In the genomic region with DNA sequence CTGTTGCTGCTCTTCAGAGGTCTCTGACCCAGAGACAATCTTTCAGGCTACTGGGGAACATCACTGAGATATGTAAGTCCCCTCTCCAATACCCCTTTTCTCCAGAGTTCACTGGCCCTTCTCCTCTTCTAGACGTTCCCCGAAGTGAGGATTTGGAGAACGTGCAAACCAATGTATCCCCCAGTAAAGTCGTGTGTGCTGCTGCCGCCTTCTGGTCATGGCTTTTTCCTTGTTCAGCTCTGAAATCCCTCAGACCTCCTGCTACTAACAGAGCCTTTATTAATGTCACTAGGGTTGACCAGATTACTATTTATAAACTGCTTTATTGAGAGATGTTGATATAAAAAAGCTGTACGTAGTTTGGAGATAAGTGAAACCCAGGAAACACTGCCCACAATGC, we compare ENCODE assay signal across 15 cellular contexts.
DNase-seq lines count a peak whose midpoint lies in the region; ATAC-seq and TF ChIP-seq lines count a peak whose summit lies in the region.
"Had no signal": no experiment of that assay in that cellular context is flagged by ENCODE, and none has a peak within 500 bp of the region (broad histone marks: within the 10 kb centered on the region; RNA-seq: fewer than 3 reads in every experiment).

No MANE protein-coding gene starts in this region.

- no peak overlapping the region for H3K27ac Mint-ChIP-seq in neural progenitor cell
- H3K27ac Mint-ChIP-seq: activated T-cell treated with anti-CD3 and anti-CD28 coated beads, Interleukin-2, amount 50 U/mL, for 72 hours; CD4-positive, CD25-positive, alpha-beta regulatory T cell; effector memory CD8-positive, alpha-beta T cell had no signal

- TF ChIP-seq CTCF in OCI-LY1 (IDR thresholded peaks at IDR 0.05; ENCODE audit: low read length) = peak; percentile 55
- peak; percentile 36 for TF ChIP-seq CTCF in epithelial cell of proximal tubule (conservative IDR thresholded peaks at IDR 0.05; ENCODE audit: low read depth, low read length)
- peak; percentile 62 for TF ChIP-seq CTCF in neural progenitor cell (IDR thresholded peaks at IDR 0.05)

- no peaks in the 10 kb centered on the region for H3K9me2 ChIP-seq in OCI-LY1 (ENCODE audit: low read depth, low read length)

- no peaks in the 10 kb centered on the region for H3K9me3 Mint-ChIP-seq in neural progenitor cell

- H3K27ac ChIP-seq in OCI-LY1 (ENCODE audit: low read depth, low read length, poor library complexity, severe bottlenecking) (no peak overlapping the region), neural progenitor cell (no peak overlapping the region)
- H3K27ac ChIP-seq: heart right ventricle had no signal

- H3K79me2 ChIP-seq in OCI-LY1 (ENCODE audit: insufficient read depth, low read length) = no peaks in the 10 kb centered on the region
- no peaks in the 10 kb centered on the region for H3K79me2 ChIP-seq in neural progenitor cell (ENCODE audit: low read depth)

- no peak overlapping the region for H3K4me3 Mint-ChIP-seq in neural progenitor cell
- H3K4me3 Mint-ChIP-seq: activated T-cell treated with anti-CD3 and anti-CD28 coated beads, Interleukin-2, amount 50 U/mL, for 72 hours; CD4-positive, CD25-positive, alpha-beta regulatory T cell; effector memory CD8-positive, alpha-beta T cell had no signal

- no peaks in the 10 kb centered on the region for H4K20me1 ChIP-seq in OCI-LY1 (ENCODE audit: insufficient read depth, low read length)
- H4K20me1 ChIP-seq in neural progenitor cell (ENCODE audit: low read depth) = no peaks in the 10 kb centered on the region

- H3K27me3 Mint-ChIP-seq in neural progenitor cell (ENCODE audit: insufficient read depth, low read depth) = no peaks in the 10 kb centered on the region
- H3K27me3 Mint-ChIP-seq: CD4-positive, CD25-positive, alpha-beta regulatory T cell; effector memory CD8-positive, alpha-beta T cell had no signal

- H3K36me3 Mint-ChIP-seq in neural progenitor cell = no peaks in the 10 kb centered on the region
- H3K36me3 Mint-ChIP-seq: CD4-positive, CD25-positive, alpha-beta regulatory T cell had no signal

- H3K36me3 ChIP-seq in OCI-LY1 (ENCODE audit: insufficient read depth, low read length) (no peaks in the 10 kb centered on the region), neural progenitor cell (no peaks in the 10 kb centered on the region)
- H3K36me3 ChIP-seq: heart right ventricle had no signal

- H2AFZ ChIP-seq in OCI-LY1 (ENCODE audit: low read length) (no peak overlapping the region), neural progenitor cell (replicated peaks) (peak overlapping the region; percentile 55)

- H3K4me2 ChIP-seq in OCI-LY1 (ENCODE audit: low read length) (no peak overlapping the region), neural progenitor cell (no peak overlapping the region)

- H3K27me3 ChIP-seq in OCI-LY1 (ENCODE audit: insufficient read depth, low read length) (no peaks in the 10 kb centered on the region), neural progenitor cell (no peaks in the 10 kb centered on the region)
- H3K27me3 ChIP-seq: heart right ventricle had no signal

- H3K4me1 Mint-ChIP-seq in neural progenitor cell = no peaks in the 10 kb centered on the region
- H3K4me1 Mint-ChIP-seq: CD4-positive, CD25-positive, alpha-beta regulatory T cell had no signal

- no peaks in the 10 kb centered on the region for H3K9me3 ChIP-seq in OCI-LY1 (ENCODE audit: low read length)
- H3K9me3 ChIP-seq in neural progenitor cell (ENCODE audit: low read depth) = no peaks in the 10 kb centered on the region

- no peaks in the 10 kb centered on the region for H3K4me1 ChIP-seq in OCI-LY1 (ENCODE audit: insufficient read depth, low read length, severe bottlenecking)
- H3K4me1 ChIP-seq in neural progenitor cell = no peaks in the 10 kb centered on the region
- H3K4me1 ChIP-seq: heart right ventricle had no signal

- DNase-seq in H4 (ENCODE audit: low spot score) (peak; percentile 48), epithelial cell of proximal tubule (ENCODE audit: low read depth) (no peak), neural progenitor cell (ENCODE audit: low spot score) (peak; percentile 63), NCI-H2196 (lab: John Stamatoyannopoulos, UW; ENCODE audit: unreplicated experiment) (no peak), foreskin melanocyte (no peak)
- DNase-seq: activated CD4-positive, alpha-beta T cell treated with anti-CD3 and anti-CD28 coated beads for 1 hour; activated T-cell treated with anti-CD3 and anti-CD28 coated beads, Interleukin-2, amount 50 U/mL, for 72 hours; CD4-positive, CD25-positive, alpha-beta regulatory T cell; effector memory CD8-positive, alpha-beta T cell; heart right ventricle; NCI-H1092; stimulated activated CD4-positive, alpha-beta T cell treated with anti-CD3 and anti-CD28 coated beads, Interleukin-4, amount 100 ng/mL, for 24 hours had no signal

- H3K4me3 ChIP-seq in OCI-LY1 (ENCODE audit: low read depth, low read length, poor library complexity, severe bottlenecking) = no peak overlapping the region
- no peak overlapping the region for H3K4me3 ChIP-seq in epithelial cell of proximal tubule (ENCODE audit: low read depth, low read length)
- H3K4me3 ChIP-seq in neural progenitor cell = no peak overlapping the region
- H3K4me3 ChIP-seq: heart right ventricle had no signal

- H3K9ac ChIP-seq in OCI-LY1 (ENCODE audit: low read length) (no peak overlapping the region), neural progenitor cell (no peak overlapping the region)

- no peak for ATAC-seq in GM19455 (IDR thresholded peaks at IDR 0.05; ENCODE audit: unreplicated experiment)
- no peak for ATAC-seq in HG03045 (IDR thresholded peaks at IDR 0.05; ENCODE audit: unreplicated experiment)
- ATAC-seq: activated T-cell treated with anti-CD3 and anti-CD28 coated beads, Interleukin-2, amount 50 U/mL, for 72 hours; effector memory CD8-positive, alpha-beta T cell; heart right ventricle had no signal

- H3F3A ChIP-seq in OCI-LY1 (ENCODE audit: insufficient read depth, low read length) (no peaks in the 10 kb centered on the region), neural progenitor cell (ENCODE audit: low read depth) (no peaks in the 10 kb centered on the region)

Comparison
In these comparisons a context has a peak if more than half of its experiments do, and no peak if none do; other contexts are left out.
1. DNase-seq: peak in H4 (single experiment) and neural progenitor cell (single experiment); none in epithelial cell of proximal tubule (single experiment), NCI-H2196 (single experiment) and foreskin melanocyte (single experiment).
2. Peak in every context shown above with its lines, with median percentiles within 50 percentile points of each other: CTCF ChIP-seq.